Comparison of ENCODE assay signal across 27 cellular contexts in genomic region chr15:85064710-85065109, GRCh38.
"Had no signal": no experiment of that assay in that cellular context is flagged by ENCODE, and none has a peak within 500 bp of the region (broad histone marks: within the 10 kb centered on the region; RNA-seq: fewer than 3 reads in every experiment).

No MANE protein-coding gene starts in this region.

- H3K27me3 Mint-ChIP-seq: activated naive CD8-positive, alpha-beta T cell; activated T-cell treated with anti-CD3 and anti-CD28 coated beads, Interleukin-2, amount 50 U/mL, for 24 hours; central memory CD8-positive, alpha-beta T cell; dendritic cell treated with granulocyte-macrophage colony-stimulating factor and Interleukin-4, amounts not matched to agents 40 ng/mL and 50 ng/mL, for 4 days had no signal

- ATAC-seq: activated T-cell treated with anti-CD3 and anti-CD28 coated beads, Interleukin-2, amount 50 U/mL, for 72 hours; gastroesophageal sphincter; heart right ventricle had no signal

- H3K4me3 Mint-ChIP-seq: activated naive CD8-positive, alpha-beta T cell; activated T-cell treated with anti-CD3 and anti-CD28 coated beads, Interleukin-2, amount 50 U/mL, for 24 hours; activated T-cell treated with anti-CD3 and anti-CD28 coated beads, Interleukin-2, amount 50 U/mL, for 72 hours; central memory CD8-positive, alpha-beta T cell; dendritic cell treated with granulocyte-macrophage colony-stimulating factor and Interleukin-4, amounts not matched to agents 40 ng/mL and 50 ng/mL, for 4 days had no signal

- H3K36me3 ChIP-seq: brain microvascular endothelial cell had no signal

- H3K4me3 ChIP-seq: coronary artery, esophagus squamous epithelium, gastroesophageal sphincter, heart right ventricle had no signal

- H3K27ac ChIP-seq: brain microvascular endothelial cell, coronary artery, epithelial cell of prostate, esophagus squamous epithelium, gastroesophageal sphincter, heart right ventricle had no signal

- H3K4me1 ChIP-seq: esophagus squamous epithelium had no signal

- H3K27ac Mint-ChIP-seq: activated naive CD8-positive, alpha-beta T cell; activated T-cell treated with anti-CD3 and anti-CD28 coated beads, Interleukin-2, amount 50 U/mL, for 24 hours; activated T-cell treated with anti-CD3 and anti-CD28 coated beads, Interleukin-2, amount 50 U/mL, for 72 hours; dendritic cell treated with granulocyte-macrophage colony-stimulating factor and Interleukin-4, amounts not matched to agents 40 ng/mL and 50 ng/mL, for 4 days had no signal

- H3K27me3 ChIP-seq: brain microvascular endothelial cell, esophagus squamous epithelium, gastroesophageal sphincter, heart right ventricle had no signal

- H3K9me3 ChIP-seq: esophagus squamous epithelium had no signal

- DNase-seq: activated CD4-positive, alpha-beta T cell treated with anti-CD3 and anti-CD28 coated beads for 1 hour; activated CD4-positive, alpha-beta T cell treated with anti-CD3 and anti-CD28 coated beads for 48 hours; activated CD4-positive, alpha-beta T cell treated with anti-CD3 and anti-CD28 coated beads, Interleukin-2, amount 50 U/mL, for 1 hour; activated CD4-positive, alpha-beta T cell treated with anti-CD3 and anti-CD28 coated beads, Interleukin-2, amount 50 U/mL, for 48 hours; activated CD8-positive, alpha-beta memory T cell treated with anti-CD3 and anti-CD28 coated beads, Interleukin-2, amount 50 U/mL, for 48 hours; activated effector memory CD4-positive, alpha-beta T cell treated with Interleukin-2 at 50 U/mL for 16 hours; activated gamma-delta T cell treated with Interleukin-2 at 50 U/mL for 16 hours; activated naive CD4-positive, alpha-beta T cell treated with anti-CD3 and anti-CD28 coated beads, Interleukin-2, amount 50 U/mL, for 16 hours; activated naive CD4-positive, alpha-beta T cell treated with Interleukin-2 at 50 U/mL for 16 hours; activated T-cell treated with anti-CD3 and anti-CD28 coated beads for 4 hours; activated T-cell treated with anti-CD3 and anti-CD28 coated beads, Interleukin-2, amount 50 U/mL, for 24 hours; activated T-cell treated with anti-CD3 and anti-CD28 coated beads, Interleukin-2, amount 50 U/mL, for 72 hours; amniotic stem cell; anterior cingulate cortex; brain microvascular endothelial cell; effector CD4-positive, alpha-beta T cell; esophagus squamous epithelium; foreskin melanocyte; heart right ventricle; T-helper 1 cell; T-helper 2 cell had no signal
